8 cellular contexts compared by ENCODE assay signal in genomic region chr17:61583242-61583641, GRCh38. TPM values are rescaled to one million over a fixed set of nuclear protein-coding genes. Genes with fewer than 3 reads are reported as not detected.
DNase-seq lines count a peak whose midpoint lies in the region; ATAC-seq, FAIRE-seq and TF ChIP-seq lines count a peak whose summit lies in the region.

No MANE protein-coding gene starts in this region.

- H2BK20ac ChIP-seq in H1 (ENCODE audit: low read length) = no peak overlapping the region

- H3K36me3 ChIP-seq in H1 (ENCODE audit: control insufficient read depth in 2 of 4, insufficient read depth in 4 of 4, low read length in 3 of 4) (no peaks in the 10 kb centered on the region), vagina (no peaks in the 10 kb centered on the region), upper lobe of left lung (no peaks in the 10 kb centered on the region)

- 74% methylated on average over 3 of the region's 3 CpGs; no CpG with 5 or more reads in 1 of the 2 experiments for WGBS in H1 (ENCODE audit: extremely low coverage in 1 of 2, insufficient coverage in 1 of 2, insufficient read length in 1 of 2, insufficient replicate concordance in 2 of 2, low coverage in 1 of 2, low lambda C conversion rate in 2 of 2, missing lambda C conversion rate in 1 of 2), 2 experiments
- WGBS in upper lobe of left lung, 2 donors = 69 to 71% methylated on average over 3 of the region's 3 CpGs

- H3K79me1 ChIP-seq in H1 (ENCODE audit: low read depth, low read length) = no peaks in the 10 kb centered on the region

- no peaks in the 10 kb centered on the region for H4K20me1 ChIP-seq in H1 (replicated peaks in 1 of 2; ENCODE audit: control insufficient read depth in 1 of 2, insufficient read depth in 2 of 2, low read length in 2 of 2)

- no peaks in the 10 kb centered on the region for H3K23me2 ChIP-seq in H1 (ENCODE audit: low read depth, low read length)

- H3K36me3 Mint-ChIP-seq in activated naive CD8-positive, alpha-beta T cell treated with anti-CD3 and anti-CD28 coated beads, Interleukin-2, amount 10 ng/mL, durations not matched to agents 7 days and 5 days = no peaks in the 10 kb centered on the region
- H3K36me3 Mint-ChIP-seq in activated naive CD8-positive, alpha-beta T cell treated with anti-CD3 and anti-CD28 coated beads for 36 hours = no peaks in the 10 kb centered on the region
- H3K36me3 Mint-ChIP-seq in type B pancreatic cell = no peaks in the 10 kb centered on the region

- H3K23ac ChIP-seq in H1 (ENCODE audit: insufficient read length) = no peak overlapping the region

- no peaks in the 10 kb centered on the region for H3K4me1 Mint-ChIP-seq in activated naive CD8-positive, alpha-beta T cell treated with anti-CD3 and anti-CD28 coated beads, Interleukin-2, amount 10 ng/mL, durations not matched to agents 7 days and 5 days
- no peaks in the 10 kb centered on the region for H3K4me1 Mint-ChIP-seq in activated naive CD8-positive, alpha-beta T cell treated with anti-CD3 and anti-CD28 coated beads for 36 hours
- peaks cover 22% of the 10 kb centered on the region for H3K4me1 Mint-ChIP-seq in type B pancreatic cell (ENCODE audit: unreplicated experiment)

- H2BK120ac ChIP-seq in H1 (replicated peaks; ENCODE audit: low read depth, low read length) = no peak overlapping the region

- H3K4ac ChIP-seq in H1 (replicated peaks; ENCODE audit: insufficient read length, low read depth, low read length) = no peak overlapping the region

- no peaks in the 10 kb centered on the region for H3K9me3 ChIP-seq in H1 (ENCODE audit: insufficient read depth in 2 of 2, low read depth in 1 of 2, low read length in 1 of 2)
- H3K9me3 ChIP-seq in vagina = no peaks in the 10 kb centered on the region
- no peaks in the 10 kb centered on the region for H3K9me3 ChIP-seq in upper lobe of left lung

- H3K14ac ChIP-seq in H1 (ENCODE audit: insufficient read length) = no peak overlapping the region

- no peak overlapping the region for H4K8ac ChIP-seq in H1 (ENCODE audit: extremely low read depth, insufficient read depth, low read length)

- peak in 1 of 3 experiments; percentile 9; a peak in 1 of 4 replicates for TF ChIP-seq CTCF in H1 (IDR thresholded peaks at IDR 0.05; ENCODE audit: control extremely low read depth in 1 of 3, insufficient read depth in 1 of 3, low read depth in 1 of 3, low read length in 3 of 3)
- peak; percentile 63 for TF ChIP-seq CTCF in type B pancreatic cell (conservative IDR thresholded peaks at IDR 0.05)
- TF ChIP-seq CTCF in vagina (IDR thresholded peaks at IDR 0.05) = no peak
- no peak for TF ChIP-seq CTCF in upper lobe of left lung (IDR thresholded peaks at IDR 0.05)

- TF ChIP-seq POLR2A in H1 (IDR thresholded peaks at IDR 0.05; ENCODE audit: control extremely low read depth in 1 of 2, low read depth in 2 of 2, low read length in 2 of 2) (no peak), vagina (IDR thresholded peaks at IDR 0.05) (no peak), upper lobe of left lung (IDR thresholded peaks at IDR 0.05) (no peak)

- H2BK5ac ChIP-seq in H1 (ENCODE audit: low read depth, low read length) = no peak overlapping the region

- H3K4me3 ChIP-seq in H1 (ENCODE audit: extremely low read depth in 1 of 4, insufficient read depth in 2 of 4, low read depth in 3 of 4, low read length in 4 of 4) (no peak overlapping the region), vagina (no peak overlapping the region), upper lobe of left lung (no peak overlapping the region)

- DNase-seq in activated naive CD8-positive, alpha-beta T cell treated with anti-CD3 and anti-CD28 coated beads, Interleukin-2, amount 10 ng/mL, durations not matched to agents 7 days and 5 days = no peak
- no peak for DNase-seq in activated naive CD8-positive, alpha-beta T cell treated with anti-CD3 and anti-CD28 coated beads for 36 hours
- DNase-seq in NCI-H226 (peak; percentile 62), H1 (ENCODE audit: low read depth in 1 of 2, low spot score in 2 of 2) (no peak), type B pancreatic cell (ENCODE audit: extremely low spot score, unreplicated experiment) (no peak), anterior cingulate cortex (lab: John Stamatoyannopoulos, UW) (no peak), vagina (ENCODE audit: extremely low spot score in 2 of 2) (no peak), upper lobe of left lung (no peak)

- peaks cover 30% of the 10 kb centered on the region for H3K27me3 Mint-ChIP-seq in activated naive CD8-positive, alpha-beta T cell treated with anti-CD3 and anti-CD28 coated beads, Interleukin-2, amount 10 ng/mL, durations not matched to agents 7 days and 5 days
- H3K27me3 Mint-ChIP-seq in activated naive CD8-positive, alpha-beta T cell treated with anti-CD3 and anti-CD28 coated beads for 36 hours = peaks cover 27% of the 10 kb centered on the region
- peaks cover 14% of the 10 kb centered on the region for H3K27me3 Mint-ChIP-seq in type B pancreatic cell

- TF ChIP-seq EP300 in H1 (IDR thresholded peaks at IDR 0.05; ENCODE audit: borderline replicate concordance in 1 of 2, low read depth in 2 of 2, low read length in 2 of 2) (no peak), upper lobe of left lung (IDR thresholded peaks at IDR 0.05) (no peak)

- no peak overlapping the region for H4K91ac ChIP-seq in H1 (replicated peaks; ENCODE audit: insufficient read length, low read length)

- CTCF ChIA-PET in H1 (lab: Charles Lee; ENCODE audit: partially characterized antibody) = interaction anchor here (0.6 to 1.3 kb wide), 7 partner anchors 9 to 998 kb away, joined by 3 to 6 read pairs (median 3); no protein-coding TSS in a partner anchor

- H3K9ac ChIP-seq in H1 (replicated peaks in 1 of 4; ENCODE audit: extremely low read depth in 1 of 4, low read depth in 3 of 4, low read length in 3 of 4) = no peak overlapping the region

- H3K56ac ChIP-seq in H1 (replicated peaks; ENCODE audit: insufficient read length, low read depth, low read length) = no peak overlapping the region

- H3K18ac ChIP-seq in H1 (ENCODE audit: extremely low read depth, low read length) = no peak overlapping the region

- H2AK5ac ChIP-seq in H1 (ENCODE audit: low read depth, low read length) = no peak overlapping the region

- ATAC-seq in activated naive CD8-positive, alpha-beta T cell treated with anti-CD3 and anti-CD28 coated beads, Interleukin-2, amount 10 ng/mL, durations not matched to agents 7 days and 5 days (ENCODE audit: low read depth) = peak; percentile 39
- no peak for ATAC-seq in upper lobe of left lung (ENCODE audit: low FRiP score in 2 of 2)

- POLR2A ChIA-PET in activated naive CD8-positive, alpha-beta T cell treated with anti-CD3 and anti-CD28 coated beads, Interleukin-2, amount 10 ng/mL, durations not matched to agents 7 days and 5 days (lab: Charles Lee) = no interaction called here
- POLR2A ChIA-PET in H1 (lab: Charles Lee; ENCODE audit: partially characterized antibody) = no interaction called here

- no peak overlapping the region for H3K4me3 Mint-ChIP-seq in activated naive CD8-positive, alpha-beta T cell treated with anti-CD3 and anti-CD28 coated beads, Interleukin-2, amount 10 ng/mL, durations not matched to agents 7 days and 5 days
- H3K4me3 Mint-ChIP-seq in activated naive CD8-positive, alpha-beta T cell treated with anti-CD3 and anti-CD28 coated beads for 36 hours = no peak overlapping the region
- no peak overlapping the region for H3K4me3 Mint-ChIP-seq in type B pancreatic cell

- no peak overlapping the region for H3K4me2 ChIP-seq in H1 (ENCODE audit: insufficient read depth in 1 of 2, low read depth in 2 of 2, low read length in 2 of 2)

- H2BK15ac ChIP-seq in H1 (ENCODE audit: low read length) = no peak overlapping the region

- no peak overlapping the region for H2BK12ac ChIP-seq in H1 (ENCODE audit: low read depth, low read length)

- H2AFZ ChIP-seq in H1 (ENCODE audit: low read length) = no peak overlapping the region

- no peak overlapping the region for H4K5ac ChIP-seq in H1 (ENCODE audit: insufficient read length, low read depth, low read length)

- H3K27ac Mint-ChIP-seq in activated naive CD8-positive, alpha-beta T cell treated with anti-CD3 and anti-CD28 coated beads, Interleukin-2, amount 10 ng/mL, durations not matched to agents 7 days and 5 days = no peak overlapping the region
- no peak overlapping the region for H3K27ac Mint-ChIP-seq in activated naive CD8-positive, alpha-beta T cell treated with anti-CD3 and anti-CD28 coated beads for 36 hours
- H3K27ac Mint-ChIP-seq in type B pancreatic cell = no peak overlapping the region

- TF ChIP-seq RAD21 in H1 (IDR thresholded peaks at IDR 0.05 in 1 of 2, conservative IDR thresholded peaks at IDR 0.05 in 1 of 2; ENCODE audit: low read depth in 2 of 2, low read length in 2 of 2) = no peak

- H3K9me3 Mint-ChIP-seq in activated naive CD8-positive, alpha-beta T cell treated with anti-CD3 and anti-CD28 coated beads, Interleukin-2, amount 10 ng/mL, durations not matched to agents 7 days and 5 days = no peaks in the 10 kb centered on the region
- no peaks in the 10 kb centered on the region for H3K9me3 Mint-ChIP-seq in activated naive CD8-positive, alpha-beta T cell treated with anti-CD3 and anti-CD28 coated beads for 36 hours
- no peaks in the 10 kb centered on the region for H3K9me3 Mint-ChIP-seq in type B pancreatic cell

- no peak for FAIRE-seq in H1 (lab: Jason Lieb, UNC)

- intact Hi-C loops in vagina (cut with DNase I) = no loop called here

- H3K4me1 ChIP-seq in H1 (replicated peaks in 1 of 4; ENCODE audit: control insufficient read depth in 3 of 4, insufficient read depth in 4 of 4, low read length in 3 of 4) (no peaks in the 10 kb centered on the region), vagina (no peaks in the 10 kb centered on the region), upper lobe of left lung (no peaks in the 10 kb centered on the region)

- no peaks in the 10 kb centered on the region for H3K27me3 ChIP-seq in H1 (replicated peaks in 1 of 4; ENCODE audit: control insufficient read depth in 3 of 4, extremely low read depth in 1 of 4, insufficient read depth in 3 of 4, low read length in 3 of 4)
- H3K27me3 ChIP-seq in vagina = no peaks in the 10 kb centered on the region
- no peaks in the 10 kb centered on the region for H3K27me3 ChIP-seq in upper lobe of left lung

- H3K27ac ChIP-seq in H1 (ENCODE audit: low read depth, low read length) (no peak overlapping the region), vagina (no peak overlapping the region), upper lobe of left lung (no peak overlapping the region)

- no peaks in the 10 kb centered on the region for H3K79me2 ChIP-seq in H1 (ENCODE audit: control insufficient read depth in 1 of 2, insufficient read depth in 2 of 2, low read length in 2 of 2)

RNA-seq across cellular contexts. Expression of gene NACA2, which starts 7.8 kb away (rescaled TPM):
- not detected for total RNA-seq in activated naive CD8-positive, alpha-beta T cell treated with anti-CD3 and anti-CD28 coated beads, Interleukin-2, amount 10 ng/mL, durations not matched to agents 7 days and 5 days
- total RNA-seq in activated naive CD8-positive, alpha-beta T cell treated with anti-CD3 and anti-CD28 coated beads for 36 hours = not detected
- not detected in 2 replicates for total RNA-seq in H1 (2021; fragmentation: NEBNext Ultra II Directional; extraction: Animal tissue kit (Norgen Biotek cat#: 25700))
- not detected in 2 replicates for polyA plus RNA-seq in H1 (2011; rRNA removed)
- polyA plus RNA-seq in H1 (2011; cell fraction: cytosol; rRNA removed) = not detected
- polyA plus RNA-seq in H1 (2011; cell fraction: nucleus; rRNA removed) = not detected
- polyA plus RNA-seq in H1 (2012, experiment 1 of 2) = 0.23 to 3.0 TPM (median 0.65 TPM) in 4 replicates
- not detected for polyA plus RNA-seq in H1 (2012, experiment 2 of 2)
- not detected for polyA plus RNA-seq in H1 (2013, experiment 1 of 2)
- polyA plus RNA-seq in H1 (2013, experiment 2 of 2) = 0.07 TPM
- not detected in 2 replicates for polyA minus RNA-seq in H1 (2011; rRNA and poly(A)+ RNA removed)
- not detected for polyA minus RNA-seq in H1 (2011; cell fraction: cytosol; rRNA and poly(A)+ RNA removed)
- not detected for polyA minus RNA-seq in H1 (2011; cell fraction: nucleus; rRNA and poly(A)+ RNA removed)
- not detected in 2 replicates for total RNA-seq in type B pancreatic cell (ENCODE audit: low replicate concordance)
- not detected for total RNA-seq in vagina
- total RNA-seq in upper lobe of left lung = not detected
